ENCODE assay signal across 8 cellular contexts in the genomic region with DNA sequence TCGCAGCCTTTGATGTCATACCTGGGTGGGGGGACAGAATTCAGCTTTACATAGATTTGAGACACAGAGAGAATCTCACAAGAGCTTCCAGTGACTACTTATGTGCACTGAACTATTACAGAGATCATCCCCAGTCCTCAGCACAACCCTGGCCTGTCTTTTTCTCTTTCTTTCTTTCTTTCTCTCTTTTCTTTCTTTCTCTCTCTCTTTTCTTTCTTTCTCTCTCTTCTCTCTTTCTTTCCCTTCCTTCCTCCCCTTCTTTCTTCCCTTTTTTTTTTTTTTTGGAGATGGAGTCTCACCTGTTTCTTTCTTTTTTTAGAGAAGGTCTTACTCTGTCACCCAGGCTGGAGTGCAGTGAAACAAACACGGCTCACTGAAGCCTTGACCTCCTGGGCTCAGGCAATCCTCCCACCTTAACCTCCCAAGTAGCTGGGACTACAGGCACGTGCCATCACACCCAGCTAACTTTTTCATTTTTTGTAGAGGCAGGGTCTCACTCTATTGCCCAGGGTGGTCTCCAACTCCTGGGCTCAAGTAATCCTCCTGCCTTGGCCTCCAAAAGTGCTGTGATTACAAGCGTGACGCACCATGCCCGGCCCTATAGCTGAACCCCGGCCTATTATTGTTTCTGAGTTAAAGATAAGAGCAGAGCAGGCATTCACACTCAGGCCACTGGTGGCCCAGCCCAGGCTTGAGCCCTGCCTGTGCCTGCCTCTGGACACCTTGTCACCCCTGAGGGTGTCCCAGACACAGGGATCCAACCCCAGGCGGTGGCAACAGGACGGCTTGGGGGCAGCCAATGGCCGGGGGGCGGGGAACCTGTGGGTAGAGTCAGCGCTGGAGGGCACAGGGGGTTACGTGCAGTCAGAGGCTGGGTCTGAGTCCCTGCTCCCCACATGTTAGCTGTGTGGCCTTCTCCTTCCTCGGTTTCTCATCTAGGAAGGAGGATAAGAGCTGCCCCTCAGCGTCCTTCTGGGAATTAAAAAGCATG.
DNase-seq lines count a peak whose midpoint lies in the region; TF ChIP-seq lines count a peak whose summit lies in the region.
"Had no signal": no experiment of that assay in that cellular context is flagged by ENCODE, and none has a peak within 500 bp of the region (broad histone marks: within the 10 kb centered on the region; RNA-seq: fewer than 3 reads in every experiment).

No MANE protein-coding gene starts in this region.

- no peak for TF ChIP-seq CTCF in parathyroid adenoma (IDR thresholded peaks at IDR 0.05)
- TF ChIP-seq CTCF in GM13977 (IDR thresholded peaks at IDR 0.05; ENCODE audit: extremely low read depth, insufficient read depth, missing control alignments), result no peak

- H3K36me3 ChIP-seq in NT2/D1 (ENCODE audit: insufficient read depth, insufficient read length, low read length), result no peaks in the 10 kb centered on the region
- H3K36me3 ChIP-seq in duodenal mucosa (ENCODE audit: control insufficient read depth in 1 of 2, insufficient read depth in 2 of 2, low read length in 2 of 2), result no peaks in the 10 kb centered on the region
- no peaks in the 10 kb centered on the region for H3K36me3 ChIP-seq in parathyroid adenoma (ENCODE audit: control insufficient read depth, insufficient read depth, low read length)

- H3K9ac ChIP-seq in NT2/D1 (ENCODE audit: insufficient read length, low read depth) (peak overlapping the region; percentile 70), duodenal mucosa (ENCODE audit: low read depth in 1 of 2, low read length in 2 of 2) (no peak overlapping the region), parathyroid adenoma (no peak overlapping the region)

- H3K4me1 ChIP-seq in NT2/D1 (ENCODE audit: insufficient read depth, insufficient read length), result peaks cover 32% of the 10 kb centered on the region
- peaks cover 15 to 42% of the 10 kb centered on the region in 2 donors for H3K4me1 ChIP-seq in duodenal mucosa (ENCODE audit: control insufficient read depth in 1 of 2, insufficient read depth in 2 of 2, low read length in 2 of 2)
- H3K4me1 ChIP-seq in parathyroid adenoma, result peaks cover 5% of the 10 kb centered on the region

- peak overlapping the region; percentile 70 for H2AFZ ChIP-seq in parathyroid adenoma

- H3K27ac ChIP-seq in duodenal mucosa (ENCODE audit: low read depth, low read length) (no peak overlapping the region), parathyroid adenoma (no peak overlapping the region)
- H3K27ac ChIP-seq: testis had no signal

- peak overlapping the region; percentile 68 for H3K4me3 ChIP-seq in NT2/D1 (ENCODE audit: insufficient read length, low read depth)
- peak overlapping the region; percentile 36 to 48 for H3K4me3 ChIP-seq in duodenal mucosa (ENCODE audit: low read depth in 1 of 2, low read length in 2 of 2)
- peak overlapping the region; percentile 38 for H3K4me3 ChIP-seq in parathyroid adenoma (ENCODE audit: low read depth, low read length)

- H3K27me3 ChIP-seq in NT2/D1 (ENCODE audit: insufficient read depth, insufficient read length), result peaks cover 65% of the 10 kb centered on the region
- H3K27me3 ChIP-seq in duodenal mucosa (ENCODE audit: control insufficient read depth in 1 of 2, insufficient read depth in 2 of 2, low read length in 2 of 2), result peaks cover 24 to 36% of the 10 kb centered on the region in 2 donors
- no peaks in the 10 kb centered on the region for H3K27me3 ChIP-seq in parathyroid adenoma (ENCODE audit: control insufficient read depth, insufficient read depth, low read length)
- H3K27me3 ChIP-seq: testis had no signal

- DNase-seq in NT2/D1 (ENCODE audit: low read depth, low spot score) (no peak), DMS 273 (lab: John Stamatoyannopoulos, UW; ENCODE audit: unreplicated experiment) (no peak), cerebellar nuclear complex (lab: John Stamatoyannopoulos, UW) (no peak), GM13977 (ENCODE audit: low spot score) (no peak)
- DNase-seq: OCI-M1, testis had no signal

- H3K79me2 ChIP-seq in parathyroid adenoma, result no peaks in the 10 kb centered on the region

- peak overlapping the region; percentile 74 for H3K4me2 ChIP-seq in parathyroid adenoma (ENCODE audit: low read length)

- in situ Hi-C loops in GM13977 (cut with MboI; ENCODE audit: low pct_unique_long_range_greater_than_20kb, low sequenced_read_pairs, unreplicated experiment), result no loop called here

- H3K9me3 ChIP-seq in NT2/D1 (ENCODE audit: insufficient read depth, low read length), result no peaks in the 10 kb centered on the region
- no peaks in the 10 kb centered on the region for H3K9me3 ChIP-seq in duodenal mucosa (ENCODE audit: control insufficient read depth in 1 of 2, low read length in 2 of 2)
- H3K9me3 ChIP-seq in parathyroid adenoma (ENCODE audit: control insufficient read depth, low read length), result no peaks in the 10 kb centered on the region
- H3K9me3 ChIP-seq: testis had no signal
